Comparison of ENCODE assay signal across 1 cellular context in the genomic region with DNA sequence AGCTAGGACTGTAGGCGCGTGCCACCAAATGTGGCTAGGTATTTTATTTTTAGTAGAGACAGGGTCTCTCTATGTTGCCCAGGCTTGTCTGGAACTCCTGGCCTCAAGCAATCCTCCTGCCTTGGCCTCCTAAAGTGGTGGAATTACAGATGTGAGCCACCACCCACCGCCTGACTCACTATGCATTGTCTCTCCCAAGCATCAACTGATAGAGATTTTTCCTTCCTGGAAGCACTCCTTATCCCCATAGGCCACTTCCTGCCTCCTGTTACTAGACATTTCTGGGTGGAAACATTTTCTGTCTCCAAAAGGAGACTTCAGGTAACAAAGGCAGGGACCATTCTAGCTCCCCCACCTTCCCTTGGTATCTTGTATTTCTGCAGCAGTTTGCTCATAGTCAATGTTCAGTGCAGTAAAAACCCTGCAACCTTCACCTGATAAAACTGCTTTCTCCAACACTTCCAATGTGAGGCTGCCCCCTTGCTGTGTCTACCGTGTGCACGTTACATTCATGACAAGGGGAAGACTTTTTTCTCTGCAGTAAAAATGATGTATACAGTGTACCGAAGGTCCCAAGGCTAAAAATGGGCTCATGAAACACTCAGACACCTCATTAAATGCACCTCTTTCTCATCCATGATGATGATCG.
TF ChIP-seq lines count a peak whose summit lies in the region.

No MANE protein-coding gene starts in this region.

TF ChIP-seq in HepG2, 621 proteins besides CTCF, POLR2A, EP300 and RAD21 (continued from another document):
- no peak for TF ChIP-seq ZNF331 (CRISPR knock-in tag; IDR thresholded peaks at IDR 0.05)
- TF ChIP-seq, protein P1, sequence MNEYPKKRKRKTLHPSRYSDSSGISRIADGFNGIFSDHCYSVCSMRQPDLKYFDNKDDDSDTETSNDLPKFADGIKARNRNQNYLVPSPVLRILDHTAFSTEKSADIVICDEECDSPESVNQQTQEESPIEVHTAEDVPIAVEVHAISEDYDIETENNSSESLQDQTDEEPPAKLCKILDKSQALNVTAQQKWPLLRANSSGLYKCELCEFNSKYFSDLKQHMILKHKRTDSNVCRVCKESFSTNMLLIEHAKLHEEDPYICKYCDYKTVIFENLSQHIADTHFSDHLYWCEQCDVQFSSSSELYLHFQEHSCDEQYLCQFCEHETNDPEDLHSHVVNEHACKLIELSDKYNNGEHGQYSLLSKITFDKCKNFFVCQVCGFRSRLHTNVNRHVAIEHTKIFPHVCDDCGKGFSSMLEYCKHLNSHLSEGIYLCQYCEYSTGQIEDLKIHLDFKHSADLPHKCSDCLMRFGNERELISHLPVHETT (CRISPR knock-in tag; conservative IDR thresholded peaks at IDR 0.05) = no peak
- TF ChIP-seq ZNF44 (CRISPR knock-in tag; IDR thresholded peaks at IDR 0.05) = no peak
- TF ChIP-seq, protein P2, sequence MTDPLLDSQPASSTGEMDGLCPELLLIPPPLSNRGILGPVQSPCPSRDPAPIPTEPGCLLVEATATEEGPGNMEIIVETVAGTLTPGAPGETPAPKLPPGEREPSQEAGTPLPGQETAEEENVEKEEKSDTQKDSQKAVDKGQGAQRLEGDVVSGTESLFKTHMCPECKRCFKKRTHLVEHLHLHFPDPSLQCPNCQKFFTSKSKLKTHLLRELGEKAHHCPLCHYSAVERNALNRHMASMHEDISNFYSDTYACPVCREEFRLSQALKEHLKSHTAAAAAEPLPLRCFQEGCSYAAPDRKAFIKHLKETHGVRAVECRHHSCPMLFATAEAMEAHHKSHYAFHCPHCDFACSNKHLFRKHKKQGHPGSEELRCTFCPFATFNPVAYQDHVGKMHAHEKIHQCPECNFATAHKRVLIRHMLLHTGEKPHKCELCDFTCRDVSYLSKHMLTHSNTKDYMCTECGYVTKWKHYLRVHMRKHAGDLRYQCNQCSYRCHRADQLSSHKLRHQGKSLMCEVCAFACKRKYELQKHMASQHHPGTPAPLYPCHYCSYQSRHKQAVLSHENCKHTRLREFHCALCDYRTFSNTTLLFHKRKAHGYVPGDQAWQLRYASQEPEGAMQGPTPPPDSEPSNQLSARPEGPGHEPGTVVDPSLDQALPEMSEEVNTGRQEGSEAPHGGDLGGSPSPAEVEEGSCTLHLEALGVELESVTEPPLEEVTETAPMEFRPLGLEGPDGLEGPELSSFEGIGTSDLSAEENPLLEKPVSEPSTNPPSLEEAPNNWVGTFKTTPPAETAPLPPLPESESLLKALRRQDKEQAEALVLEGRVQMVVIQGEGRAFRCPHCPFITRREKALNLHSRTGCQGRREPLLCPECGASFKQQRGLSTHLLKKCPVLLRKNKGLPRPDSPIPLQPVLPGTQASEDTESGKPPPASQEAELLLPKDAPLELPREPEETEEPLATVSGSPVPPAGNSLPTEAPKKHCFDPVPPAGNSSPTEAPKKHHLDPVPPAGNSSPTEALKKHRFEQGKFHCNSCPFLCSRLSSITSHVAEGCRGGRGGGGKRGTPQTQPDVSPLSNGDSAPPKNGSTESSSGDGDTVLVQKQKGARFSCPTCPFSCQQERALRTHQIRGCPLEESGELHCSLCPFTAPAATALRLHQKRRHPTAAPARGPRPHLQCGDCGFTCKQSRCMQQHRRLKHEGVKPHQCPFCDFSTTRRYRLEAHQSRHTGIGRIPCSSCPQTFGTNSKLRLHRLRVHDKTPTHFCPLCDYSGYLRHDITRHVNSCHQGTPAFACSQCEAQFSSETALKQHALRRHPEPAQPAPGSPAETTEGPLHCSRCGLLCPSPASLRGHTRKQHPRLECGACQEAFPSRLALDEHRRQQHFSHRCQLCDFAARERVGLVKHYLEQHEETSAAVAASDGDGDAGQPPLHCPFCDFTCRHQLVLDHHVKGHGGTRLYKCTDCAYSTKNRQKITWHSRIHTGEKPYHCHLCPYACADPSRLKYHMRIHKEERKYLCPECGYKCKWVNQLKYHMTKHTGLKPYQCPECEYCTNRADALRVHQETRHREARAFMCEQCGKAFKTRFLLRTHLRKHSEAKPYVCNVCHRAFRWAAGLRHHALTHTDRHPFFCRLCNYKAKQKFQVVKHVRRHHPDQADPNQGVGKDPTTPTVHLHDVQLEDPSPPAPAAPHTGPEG (CRISPR knock-in tag; IDR thresholded peaks at IDR 0.05) = no peak
